Comparison of ENCODE assay signal across 8 cellular contexts in the genomic region with DNA sequence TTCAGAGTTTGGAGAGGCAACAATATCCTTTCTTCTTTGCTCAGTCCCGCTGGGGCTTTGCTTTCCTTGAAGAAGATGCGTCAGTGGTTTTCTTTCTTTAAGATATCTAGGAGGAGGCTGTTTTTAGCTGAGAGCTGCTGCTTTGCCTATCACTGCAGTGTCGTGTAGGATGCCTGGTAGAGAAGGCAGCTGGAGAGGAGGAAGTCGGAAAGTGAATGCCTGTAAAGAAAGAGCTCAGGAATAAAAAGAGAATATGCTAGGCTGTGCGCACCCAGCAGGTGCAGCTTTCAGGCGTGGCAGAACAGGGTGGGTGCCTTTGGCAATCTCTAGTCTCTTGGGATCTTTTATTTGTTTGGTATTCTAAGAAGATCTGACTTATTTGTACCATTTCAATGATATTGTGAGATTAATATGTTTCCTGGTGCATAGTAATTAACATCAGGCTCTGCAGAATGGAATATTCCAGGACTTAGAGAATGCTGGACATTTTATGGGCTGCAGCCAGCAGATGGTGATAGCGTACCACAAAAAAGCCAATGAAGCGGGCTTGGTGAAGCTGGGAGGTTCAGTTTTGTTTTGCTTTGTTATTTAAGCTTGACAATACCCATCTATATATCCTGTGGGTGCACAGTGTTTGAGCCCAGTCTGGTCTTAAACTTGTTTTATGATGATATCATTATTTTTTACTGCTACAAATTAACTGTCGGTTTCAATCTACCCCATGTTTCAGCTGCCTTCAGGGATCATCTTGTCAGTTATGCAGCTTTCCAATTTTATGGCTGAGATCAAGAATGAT. TPM values are rescaled to one million over a fixed set of nuclear protein-coding genes. Genes with fewer than 3 reads are reported as not detected.
DNase-seq lines count a peak whose midpoint lies in the region; ATAC-seq, FAIRE-seq and TF ChIP-seq lines count a peak whose summit lies in the region.

No MANE protein-coding gene starts in this region.

- H3K4me3 ChIP-seq in Caco-2 (ENCODE audit: low read depth, low read length): no peak overlapping the region

- POLR2A ChIA-PET in Caco-2 (lab: Charles Lee): no interaction called here

- no peaks in the 10 kb centered on the region for H3K4me1 ChIP-seq in Caco-2
- H3K4me1 ChIP-seq in foreskin keratinocyte: no peaks in the 10 kb centered on the region

- intact Hi-C loops in Caco-2 (cut with micrococcal nuclease; ENCODE audit: unreplicated experiment): loop anchor here (1.0 to 5.0 kb wide), 7 partner anchors 53 to 474 kb away; no protein-coding TSS in a partner anchor

- DNase-seq in Caco-2 (peak; percentile 58 to 70), GM19239 (ENCODE audit: insufficient read length, low spot score) (peak; percentile 6), NCI-H510A (lab: John Stamatoyannopoulos, UW) (peak; percentile 16), foreskin keratinocyte (peak in 1 of 2 donors; percentile 44), occipital lobe (lab: John Stamatoyannopoulos, UW) (peak; percentile 61)
- DNase-seq in activated T-cell treated with anti-CD3 and anti-CD28 coated beads, Interleukin-2, amount 50 U/mL, for 1 hour: peak; percentile 30
- DNase-seq in effector CD4-positive, alpha-beta T cell: no peak

- no peaks in the 10 kb centered on the region for H3K36me3 Mint-ChIP-seq in Caco-2 (ENCODE audit: insufficient read depth, unreplicated experiment)

- no peaks in the 10 kb centered on the region for H3K9me3 ChIP-seq in Caco-2

- ATAC-seq in HG03378 (IDR thresholded peaks at IDR 0.05; ENCODE audit: unreplicated experiment) (peak; percentile 85), foreskin keratinocyte (peak; percentile 78)

- peak; percentile 78 for FAIRE-seq in GM19239 (lab: Jason Lieb, UNC)

- H3K27me3 Mint-ChIP-seq in Caco-2 (ENCODE audit: insufficient read depth, unreplicated experiment): no peaks in the 10 kb centered on the region

- no peaks in the 10 kb centered on the region for H3K36me3 ChIP-seq in Caco-2 (ENCODE audit: control insufficient read depth, insufficient read depth, low read length)

- no peak overlapping the region for H3K4me3 Mint-ChIP-seq in Caco-2 (ENCODE audit: unreplicated experiment)

- H3K27me3 ChIP-seq in Caco-2 (replicated peaks; ENCODE audit: control insufficient read depth, insufficient read depth, low read length) (no peaks in the 10 kb centered on the region), foreskin keratinocyte (no peaks in the 10 kb centered on the region)

- CTCF ChIA-PET in Caco-2 (lab: Charles Lee): interaction anchor here (0.6 to 2.7 kb wide), 15 partner anchors 10 to 767 kb away, joined by 3 to 89 read pairs (median 5); no protein-coding TSS in a partner anchor

- no peak overlapping the region for H3K27ac ChIP-seq in foreskin keratinocyte

- H3K9me3 Mint-ChIP-seq in Caco-2 (ENCODE audit: unreplicated experiment): no peaks in the 10 kb centered on the region

- BruUV-seq in Caco-2 (replicated peaks; lab: Mats Ljungman, UMichigan): no TSS peak

- H3K4me1 Mint-ChIP-seq in Caco-2 (ENCODE audit: low read depth, unreplicated experiment): no peaks in the 10 kb centered on the region

- no peak overlapping the region for H3K27ac Mint-ChIP-seq in Caco-2 (ENCODE audit: unreplicated experiment)

- TF ChIP-seq CTCF in Caco-2 (IDR thresholded peaks at IDR 0.05; ENCODE audit: insufficient read depth in 1 of 2, low read depth in 1 of 2, low read length in 1 of 2, severe bottlenecking in 1 of 2, unreplicated experiment in 1 of 2): peak; percentile 79 to 82
- peak; percentile 91 for TF ChIP-seq CTCF in foreskin keratinocyte (conservative IDR thresholded peaks at IDR 0.05)

RNA-seq across cellular contexts. Expression of a gene that starts 34.9 kb away (rescaled TPM):
- not detected in 2 replicates for total RNA-seq in Caco-2 (2022)
- 6.3 and 8.4 TPM in 2 replicates for total RNA-seq in foreskin keratinocyte
- polyA plus RNA-seq in foreskin keratinocyte: 1.8 and 2.6 TPM in 2 replicates
- 6.6 TPM for total RNA-seq in occipital lobe
